ENCODE assay signal across 18 cellular contexts in genomic region chr12:28876423-28876822, GRCh38.
DNase-seq lines count a peak whose midpoint lies in the region; ATAC-seq, FAIRE-seq and TF ChIP-seq lines count a peak whose summit lies in the region.
"Had no signal": no experiment of that assay in that cellular context is flagged by ENCODE, and none has a peak within 500 bp of the region (broad histone marks: within the 10 kb centered on the region; RNA-seq: fewer than 3 reads in every experiment).

No MANE protein-coding gene starts in this region.

- SMC1A ChIA-PET in GM12878 (lab: Charles Lee; ENCODE audit: uncharacterized antibody, unreplicated experiment): no interaction called here

- RAD21 ChIA-PET in GM12878 (lab: Charles Lee; ENCODE audit: unreplicated experiment): no interaction called here

- H3K27me3 ChIP-seq in cardiac muscle cell (no peaks in the 10 kb centered on the region), right cardiac atrium (ENCODE audit: control insufficient read depth, insufficient read depth) (no peaks in the 10 kb centered on the region), OCI-LY1 (ENCODE audit: insufficient read depth, low read length) (no peaks in the 10 kb centered on the region), GM12878 (replicated peaks in 1 of 2; ENCODE audit: control insufficient read depth in 2 of 2, insufficient read depth in 2 of 2, low read length in 1 of 2) (no peaks in the 10 kb centered on the region)
- H3K27me3 ChIP-seq: BLaER1 treated with 17β-estradiol and CSF1 and Interleukin-3, amounts not matched to agents 10 nM and 100 nM had no signal

- 40% methylated on average over 3 of the region's 3 CpGs for WGBS in right cardiac atrium
- 11% methylated on average over 3 of the region's 3 CpGs for WGBS in GM12878 (ENCODE audit: insufficient coverage, insufficient replicate concordance, low lambda C conversion rate, missing lambda C conversion rate)

- no peaks in the 10 kb centered on the region for H4K20me1 ChIP-seq in OCI-LY1 (ENCODE audit: insufficient read depth, low read length)
- H4K20me1 ChIP-seq in GM12878 (ENCODE audit: control insufficient read depth, insufficient read depth): no peaks in the 10 kb centered on the region
- H4K20me1 ChIP-seq: BLaER1 treated with 17β-estradiol and CSF1 and Interleukin-3, amounts not matched to agents 10 nM and 100 nM had no signal

- no peak overlapping the region for H3K4me3 ChIP-seq in cardiac muscle cell
- no peak overlapping the region for H3K4me3 ChIP-seq in right cardiac atrium (ENCODE audit: low read length)
- no peak overlapping the region for H3K4me3 ChIP-seq in OCI-LY1 (ENCODE audit: low read depth, low read length, poor library complexity, severe bottlenecking)
- H3K4me3 ChIP-seq in GM12878: no peak overlapping the region
- H3K4me3 ChIP-seq: BLaER1 treated with 17β-estradiol and CSF1 and Interleukin-3, amounts not matched to agents 10 nM and 100 nM had no signal

- H3K9me2 ChIP-seq in OCI-LY1 (ENCODE audit: low read depth, low read length): no peaks in the 10 kb centered on the region

- TF ChIP-seq RAD21 in GM12878 (IDR thresholded peaks at IDR 0.05; ENCODE audit: insufficient read depth, low read depth, low read length): no peak

- peak; percentile 4 for TF ChIP-seq CTCF in cardiac muscle cell (IDR thresholded peaks at IDR 0.05; ENCODE audit: low read depth, low read length)
- TF ChIP-seq CTCF in OCI-LY1 (IDR thresholded peaks at IDR 0.05; ENCODE audit: low read length): peak; percentile 11; the same call in 1 of the 2 replicates
- peak; percentile 4 to 23 (median 7); a peak in 2 of 6 replicates for TF ChIP-seq CTCF in GM12878 (IDR thresholded peaks at IDR 0.05 in 2 of 3, conservative IDR thresholded peaks at IDR 0.05 in 1 of 3; ENCODE audit: control insufficient read depth in 2 of 3, extremely low read depth in 1 of 3, insufficient read depth in 1 of 3, low read depth in 3 of 3, low read length in 3 of 3)

- no peak overlapping the region for H3K27ac ChIP-seq in cardiac muscle cell
- no peak overlapping the region for H3K27ac ChIP-seq in right cardiac atrium (ENCODE audit: low read length)
- H3K27ac ChIP-seq in OCI-LY1 (ENCODE audit: low read depth, low read length, poor library complexity, severe bottlenecking): no peak overlapping the region
- no peak overlapping the region for H3K27ac ChIP-seq in GM12878 (ENCODE audit: control insufficient read depth, insufficient read depth)
- H3K27ac ChIP-seq: BLaER1 treated with 17β-estradiol and CSF1 and Interleukin-3, amounts not matched to agents 10 nM and 100 nM had no signal

- H3K79me2 ChIP-seq in OCI-LY1 (ENCODE audit: insufficient read depth, low read length) (no peaks in the 10 kb centered on the region), GM12878 (ENCODE audit: control insufficient read depth, insufficient read depth, low read length) (no peaks in the 10 kb centered on the region)

- intact Hi-C loops in right cardiac atrium (cut with DNase I): no loop called here
- intact Hi-C loops in GM12878 (cut with micrococcal nuclease; ENCODE audit: unreplicated experiment): no loop called here

- no peak for TF ChIP-seq EP300 in GM12878 (IDR thresholded peaks at IDR 0.05; ENCODE audit: borderline replicate concordance in 1 of 2, control insufficient read depth in 1 of 2, low read depth in 2 of 2, low read length in 2 of 2)

- H3K36me3 ChIP-seq in cardiac muscle cell (no peaks in the 10 kb centered on the region), OCI-LY1 (ENCODE audit: insufficient read depth, low read length) (no peaks in the 10 kb centered on the region), GM12878 (ENCODE audit: control insufficient read depth in 2 of 2, insufficient read depth in 2 of 2, low read length in 1 of 2) (no peaks in the 10 kb centered on the region)
- H3K36me3 ChIP-seq: BLaER1 treated with 17β-estradiol and CSF1 and Interleukin-3, amounts not matched to agents 10 nM and 100 nM had no signal

- no peaks in the 10 kb centered on the region for H3K9me3 ChIP-seq in cardiac muscle cell (ENCODE audit: low read depth)
- no peaks in the 10 kb centered on the region for H3K9me3 ChIP-seq in right cardiac atrium (ENCODE audit: control insufficient read depth, low read length)
- no peaks in the 10 kb centered on the region for H3K9me3 ChIP-seq in OCI-LY1 (ENCODE audit: low read length)
- H3K9me3 ChIP-seq in GM12878 (replicated peaks; ENCODE audit: control insufficient read depth, insufficient read depth, low read length): no peaks in the 10 kb centered on the region
- H3K9me3 ChIP-seq: BLaER1 treated with 17β-estradiol and CSF1 and Interleukin-3, amounts not matched to agents 10 nM and 100 nM had no signal

- no peak overlapping the region for H3K4me2 ChIP-seq in OCI-LY1 (ENCODE audit: low read length)
- H3K4me2 ChIP-seq in GM12878 (ENCODE audit: control insufficient read depth, insufficient read depth): no peak overlapping the region
- H3K4me2 ChIP-seq: BLaER1 treated with 17β-estradiol and CSF1 and Interleukin-3, amounts not matched to agents 10 nM and 100 nM had no signal

- no peak for ATAC-seq in right cardiac atrium
- ATAC-seq in GM12878: no peak
- ATAC-seq in GM18519 (IDR thresholded peaks at IDR 0.05; ENCODE audit: low FRiP score, unreplicated experiment): no peak
- ATAC-seq in GM21528 (IDR thresholded peaks at IDR 0.05; ENCODE audit: low FRiP score, unreplicated experiment): no peak

- no TSS peak for BruUV-seq in GM12878 (replicated peaks; lab: Mats Ljungman, UMichigan)

- TF ChIP-seq POLR2A in GM12878 (IDR thresholded peaks at IDR 0.05; ENCODE audit: low read depth, low read length): no peak

- no peaks in the 10 kb centered on the region for H3F3A ChIP-seq in OCI-LY1 (ENCODE audit: insufficient read depth, low read length)

- H2AFZ ChIP-seq in OCI-LY1 (ENCODE audit: low read length): no peak overlapping the region
- H2AFZ ChIP-seq in GM12878 (ENCODE audit: control insufficient read depth, low read depth, low read length): no peak overlapping the region

- H3K9ac ChIP-seq in OCI-LY1 (ENCODE audit: low read length): no peak overlapping the region
- H3K9ac ChIP-seq in GM12878 (ENCODE audit: control insufficient read depth, insufficient read depth, low read length): no peak overlapping the region
- H3K9ac ChIP-seq: BLaER1 treated with 17β-estradiol and CSF1 and Interleukin-3, amounts not matched to agents 10 nM and 100 nM had no signal

- DNase-seq in cardiac muscle cell (ENCODE audit: low read depth in 1 of 2, low spot score in 1 of 2) (no peak), right cardiac atrium (no peak), GM12878 (ENCODE audit: low read depth, low spot score) (no peak), NCI-H226 (no peak), hepatic stellate cell (ENCODE audit: low spot score) (no peak)
- DNase-seq: CD8-positive, alpha-beta memory T cell; DMS79; HCEC 1CT; Kasumi-1; NCI-H1105; NCI-H510A; NCI-H774; SHP77; T-helper 1 cell had no signal

- in situ Hi-C loops in GM12878 (cut with MboI): loop anchor here (5.0 kb wide), 1 partner anchor 1144 kb away; no protein-coding TSS in a partner anchor

- no peaks in the 10 kb centered on the region for H3K4me1 ChIP-seq in cardiac muscle cell (ENCODE audit: low read depth)
- no peaks in the 10 kb centered on the region for H3K4me1 ChIP-seq in right cardiac atrium (ENCODE audit: control insufficient read depth, insufficient read depth, low read length)
- no peaks in the 10 kb centered on the region for H3K4me1 ChIP-seq in OCI-LY1 (ENCODE audit: insufficient read depth, low read length, severe bottlenecking)
- H3K4me1 ChIP-seq in GM12878 (ENCODE audit: control insufficient read depth, insufficient read depth, low read length): no peaks in the 10 kb centered on the region

- POLR2A ChIA-PET in GM12878 (lab: Charles Lee): no interaction called here

- CTCF ChIA-PET in GM12878 (lab: Yijun Ruan, JAX): interaction anchor here (1.1 kb wide), 1 partner anchor 195 kb away, joined by 3 read pairs; no protein-coding TSS in a partner anchor

- no peak for FAIRE-seq in GM12878 (lab: Jason Lieb, UNC)

TF ChIP-seq in GM12878, 131 proteins besides CTCF, POLR2A, EP300 and RAD21 (continues in another document):
- TF ChIP-seq IRF5 (IDR thresholded peaks at IDR 0.05; ENCODE audit: borderline replicate concordance) (no peak), E4F1 (IDR thresholded peaks at IDR 0.05; ENCODE audit: borderline replicate concordance, partially characterized antibody) (no peak), SUZ12 (IDR thresholded peaks at IDR 0.05; ENCODE audit: unreplicated experiment) (no peak), ETV6 (conservative IDR thresholded peaks at IDR 0.05 in 1 of 2, IDR thresholded peaks at IDR 0.05 in 1 of 2; ENCODE audit: borderline replicate concordance in 1 of 2, low read depth in 1 of 2) (no peak)
